ENCODE assay signal across 20 cellular contexts in the genomic region with DNA sequence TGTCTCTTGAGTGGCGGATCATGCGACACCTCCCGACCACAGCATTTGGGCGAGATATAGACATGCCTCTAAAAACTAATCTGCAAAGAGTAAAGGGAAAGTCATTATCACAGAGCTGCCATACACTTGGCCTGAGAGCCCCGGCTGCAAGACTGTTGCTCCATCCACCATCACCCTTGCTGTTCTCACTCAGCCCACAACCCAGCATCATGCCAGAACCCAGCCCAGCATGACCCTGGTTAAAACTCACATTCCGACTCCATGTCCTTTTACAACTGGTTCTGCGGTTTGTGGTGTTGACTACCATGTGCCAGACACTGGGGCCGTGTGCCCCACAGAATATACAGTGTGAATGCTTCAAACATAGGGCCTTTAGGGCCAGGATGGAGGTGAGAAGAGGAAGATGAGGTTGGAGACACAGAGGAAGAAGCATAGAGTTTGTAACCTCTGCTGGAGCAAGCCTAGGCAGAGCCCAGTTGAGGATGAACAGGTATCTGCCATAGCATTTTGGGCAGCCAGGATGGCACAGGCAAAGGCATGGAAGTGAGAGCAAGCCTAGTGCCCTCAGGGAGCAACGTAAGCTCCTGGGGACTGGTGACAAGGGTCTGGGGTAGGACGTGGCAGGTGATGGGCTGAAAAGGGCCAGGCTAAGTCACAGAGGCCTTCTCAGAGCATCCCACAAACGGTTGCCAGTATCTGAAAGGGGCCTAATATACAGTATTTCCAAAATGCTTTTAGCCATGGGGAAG. TPM values are rescaled to one million over a fixed set of nuclear protein-coding genes. Genes with fewer than 3 reads are reported as not detected.
DNase-seq lines count a peak whose midpoint lies in the region; ATAC-seq and TF ChIP-seq lines count a peak whose summit lies in the region.
"Had no signal": no experiment of that assay in that cellular context is flagged by ENCODE, and none has a peak within 500 bp of the region (broad histone marks: within the 10 kb centered on the region; RNA-seq: fewer than 3 reads in every experiment).

No MANE protein-coding gene starts in this region.

- peaks cover 59% of the 10 kb centered on the region for H3K79me2 ChIP-seq in GM23248 (ENCODE audit: insufficient read depth)

- H3K36me3 ChIP-seq in GM23248 (ENCODE audit: low read depth) = peaks cover 24% of the 10 kb centered on the region
- H3K36me3 ChIP-seq in neutrophil = peaks cover 79% of the 10 kb centered on the region

- peak; percentile 25 for ATAC-seq in central memory CD8-positive, alpha-beta T cell (replicated peaks; ENCODE audit: extremely low read depth, poor library complexity, severe bottlenecking)
- ATAC-seq: stimulated activated naive CD8-positive, alpha-beta T cell treated with anti-CD3 and anti-CD28 coated beads, Interleukin-15, amount 100 ng/mL, for 72 hours had no signal

- in situ Hi-C loops in GM23248 (cut with MboI) = no loop called here

- H3F3A ChIP-seq in GM23248 (ENCODE audit: insufficient read depth) = peaks cover 57% of the 10 kb centered on the region

- peak overlapping the region; percentile 9 for H3K4me3 Mint-ChIP-seq in central memory CD8-positive, alpha-beta T cell
- no peak overlapping the region for H3K4me3 Mint-ChIP-seq in glutamatergic neuron (ENCODE audit: unreplicated experiment)
- H3K4me3 Mint-ChIP-seq: stimulated activated naive CD8-positive, alpha-beta T cell treated with anti-CD3 and anti-CD28 coated beads, Interleukin-15, amount 100 ng/mL, for 72 hours had no signal

- TF ChIP-seq CTCF in neutrophil (IDR thresholded peaks at IDR 0.05) (no peak), glutamatergic neuron (IDR thresholded peaks at IDR 0.05; ENCODE audit: partially characterized antibody, unreplicated experiment) (no peak)

- no peak overlapping the region for H3K9ac ChIP-seq in GM23248
- H3K9ac ChIP-seq: BLaER1 had no signal

- peak; percentile 46 for DNase-seq in activated CD8-positive, alpha-beta memory T cell treated with anti-CD3 and anti-CD28 coated beads, Interleukin-2, amount 50 U/mL, for 48 hours
- DNase-seq in activated CD8-positive, alpha-beta memory T cell treated with anti-CD3 and anti-CD28 coated beads for 24 hours = no peak
- peak; percentile 0 for DNase-seq in GM23248
- DNase-seq in central memory CD8-positive, alpha-beta T cell (ENCODE audit: low spot score in 2 of 2) = no peak
- DNase-seq in NCI-H1417 (lab: John Stamatoyannopoulos, UW) = no peak
- DNase-seq in glutamatergic neuron = no peak
- no peak for DNase-seq in NCI-H1048 (lab: John Stamatoyannopoulos, UW)
- DNase-seq: activated CD4-positive, CD25-positive, alpha-beta regulatory T cell treated with anti-CD3 and anti-CD28 coated beads, Interleukin-2, amount 50 U/mL, for 72 hours; activated naive CD4-positive, alpha-beta T cell treated with Interleukin-2 at 50 U/mL for 16 hours; DMS 273 treated with DMSO at 0.1 percent for 48 hours; heart right ventricle; left ventricle myocardium superior; NCI-H1436; NCI-H526 treated with DMSO at 0.1 percent for 48 hours; RPMI8226; stimulated activated naive CD8-positive, alpha-beta T cell treated with anti-CD3 and anti-CD28 coated beads, Interleukin-15, amount 100 ng/mL, for 72 hours; trophoblast cell had no signal

- no peaks in the 10 kb centered on the region for H3K9me2 ChIP-seq in GM23248 (ENCODE audit: insufficient read depth)

- no peaks in the 10 kb centered on the region for H3K9me3 Mint-ChIP-seq in central memory CD8-positive, alpha-beta T cell
- no peaks in the 10 kb centered on the region for H3K9me3 Mint-ChIP-seq in glutamatergic neuron (ENCODE audit: unreplicated experiment)
- H3K9me3 Mint-ChIP-seq: stimulated activated naive CD8-positive, alpha-beta T cell treated with anti-CD3 and anti-CD28 coated beads, Interleukin-15, amount 100 ng/mL, for 72 hours had no signal

- H3K27me3 ChIP-seq in GM23248 (replicated peaks; ENCODE audit: insufficient read depth) = no peaks in the 10 kb centered on the region
- H3K27me3 ChIP-seq in neutrophil = no peaks in the 10 kb centered on the region
- H3K27me3 ChIP-seq: BLaER1, heart right ventricle had no signal

- no peaks in the 10 kb centered on the region for H3K9me3 ChIP-seq in GM23248 (ENCODE audit: low read depth)
- no peaks in the 10 kb centered on the region for H3K9me3 ChIP-seq in neutrophil
- H3K9me3 ChIP-seq: BLaER1, heart right ventricle had no signal

- H3K4me1 Mint-ChIP-seq in central memory CD8-positive, alpha-beta T cell = peaks cover 23% of the 10 kb centered on the region
- no peaks in the 10 kb centered on the region for H3K4me1 Mint-ChIP-seq in glutamatergic neuron (ENCODE audit: low read depth, unreplicated experiment)

- no peak overlapping the region for H3K4me2 ChIP-seq in GM23248 (ENCODE audit: unreplicated experiment)
- H3K4me2 ChIP-seq: BLaER1 had no signal

- no peaks in the 10 kb centered on the region for H4K20me1 ChIP-seq in GM23248 (ENCODE audit: insufficient read depth)

- H3K4me3 ChIP-seq in GM23248 (no peak overlapping the region), neutrophil (ENCODE audit: low read depth in 1 of 2, low read length in 1 of 2) (no peak overlapping the region)
- H3K4me3 ChIP-seq: BLaER1, heart right ventricle, skin epidermis had no signal

- H2AFZ ChIP-seq in GM23248 = no peak overlapping the region

- H3K4me1 ChIP-seq in GM23248 (ENCODE audit: insufficient read depth) = peaks cover 22% of the 10 kb centered on the region
- H3K4me1 ChIP-seq in neutrophil (ENCODE audit: control insufficient read depth in 1 of 2, insufficient read depth in 1 of 2, low read depth in 1 of 2, low read length in 1 of 2) = no peaks in the 10 kb centered on the region

- peak overlapping the region; percentile 77 for H3K27ac Mint-ChIP-seq in central memory CD8-positive, alpha-beta T cell (ENCODE audit: low read depth)
- no peak overlapping the region for H3K27ac Mint-ChIP-seq in glutamatergic neuron (ENCODE audit: unreplicated experiment)

- H3K27ac ChIP-seq in GM23248 (no peak overlapping the region), neutrophil (peak overlapping the region; percentile 4)
- H3K27ac ChIP-seq: BLaER1, skin epidermis had no signal

- WGBS in GM23248 (ENCODE audit: low coverage in 1 of 2, low lambda C conversion rate in 2 of 2, missing lambda C conversion rate in 2 of 2), 2 experiments = 86% methylated on average over 10 to 11 of the region's 11 CpGs

- H3K36me3 Mint-ChIP-seq in central memory CD8-positive, alpha-beta T cell (ENCODE audit: insufficient read depth) = peaks cover 69% of the 10 kb centered on the region
- H3K36me3 Mint-ChIP-seq in glutamatergic neuron (ENCODE audit: unreplicated experiment) = no peaks in the 10 kb centered on the region

- H3K27me3 Mint-ChIP-seq in central memory CD8-positive, alpha-beta T cell = no peaks in the 10 kb centered on the region
- H3K27me3 Mint-ChIP-seq in glutamatergic neuron (ENCODE audit: unreplicated experiment) = no peaks in the 10 kb centered on the region
- H3K27me3 Mint-ChIP-seq: stimulated activated naive CD8-positive, alpha-beta T cell treated with anti-CD3 and anti-CD28 coated beads, Interleukin-15, amount 100 ng/mL, for 72 hours had no signal

RNA-seq across cellular contexts. Expression of gene SMU1, which starts 37.5 kb away (rescaled TPM):
- 23.1 and 26.3 TPM in 2 replicates for total RNA-seq in GM23248 (2014; rRNA removed; shearing (Covaris generic))
- 18.6 and 20.9 TPM in 2 replicates for polyA plus RNA-seq in GM23248 (2016; fragmentation: Nextera tagmentation; extraction: Ambion mirVana)
- total RNA-seq in glutamatergic neuron (ENCODE audit: unreplicated experiment) = 19.6 TPM

RNA-seq across cellular contexts. Expression of gene B4GALT1, which starts 53.2 kb away (rescaled TPM):
- 70.8 and 74.3 TPM in 2 replicates for total RNA-seq in GM23248 (2014; rRNA removed; shearing (Covaris generic))
- 139 and 140 TPM in 2 replicates for polyA plus RNA-seq in GM23248 (2016; fragmentation: Nextera tagmentation; extraction: Ambion mirVana)
- 5.4 TPM for total RNA-seq in glutamatergic neuron (ENCODE audit: unreplicated experiment)

Comparison
In these comparisons a context has a peak if more than half of its experiments do, and no peak if none do; other contexts are left out.
1. DNase-seq: peak in activated CD8-positive, alpha-beta memory T cell treated with anti-CD3 and anti-CD28 coated beads, Interleukin-2, amount 50 U/mL, for 48 hours (single experiment) and GM23248 (single experiment); none in activated CD8-positive, alpha-beta memory T cell treated with anti-CD3 and anti-CD28 coated beads for 24 hours (single experiment), central memory CD8-positive, alpha-beta T cell (0 of 2), NCI-H1417 (0 of 3), glutamatergic neuron (single experiment) and NCI-H1048 (single experiment).
2. RNA of gene B4GALT1, which starts 53.2 kb away (total RNA-seq): 70.8 to 74.3 TPM in GM23248; 5.4 TPM in glutamatergic neuron (single experiment); every median in the first group is over 10 times any median in the second.